In genomic region chr22:19014886-19015285, GRCh38 we compare ENCODE assay signal across 21 cellular contexts.
DNase-seq lines count a peak whose midpoint lies in the region; ATAC-seq, FAIRE-seq and TF ChIP-seq lines count a peak whose summit lies in the region.
"Had no signal": no experiment of that assay in that cellular context is flagged by ENCODE, and none has a peak within 500 bp of the region (broad histone marks: within the 10 kb centered on the region; RNA-seq: fewer than 3 reads in every experiment).

No MANE protein-coding gene starts in this region.

- H3K9ac ChIP-seq in HepG2 (ENCODE audit: insufficient read depth, low read depth, low read length), result no peak overlapping the region
- H3K9ac ChIP-seq in GM12878 (ENCODE audit: control insufficient read depth, insufficient read depth, low read length), result no peak overlapping the region
- H3K9ac ChIP-seq: BLaER1 treated with 17β-estradiol and CSF1 and Interleukin-3, amounts not matched to agents 10 nM and 100 nM had no signal

- H2AFZ ChIP-seq in HepG2 (ENCODE audit: low read length) (no peak overlapping the region), GM12878 (ENCODE audit: control insufficient read depth, low read depth, low read length) (no peak overlapping the region), osteoblast (ENCODE audit: low read length) (no peak overlapping the region)

- RAD21 ChIA-PET in GM12878 (lab: Charles Lee; ENCODE audit: unreplicated experiment), result no interaction called here

- in situ Hi-C loops in HepG2 (cut with HindIII; ENCODE audit: extremely low pct_ligation_motif_present, low pct_unique_long_range_greater_than_20kb) (no loop called here), GM12878 (cut with MboI) (no loop called here)

- TF ChIP-seq POLR2A in HepG2 (IDR thresholded peaks at IDR 0.05; ENCODE audit: insufficient read depth in 1 of 2, low read depth in 2 of 2, low read length in 2 of 2) (no peak), right lobe of liver (IDR thresholded peaks at IDR 0.05) (no peak), GM12878 (IDR thresholded peaks at IDR 0.05; ENCODE audit: low read depth, low read length) (no peak)

- TF ChIP-seq RAD21 in HepG2 (CRISPR knock-in tag; IDR thresholded peaks at IDR 0.05) (no peak), GM12878 (IDR thresholded peaks at IDR 0.05; ENCODE audit: insufficient read depth, low read depth, low read length) (no peak)

- CTCF ChIA-PET in HepG2 (lab: Yijun Ruan, JAX; ENCODE audit: low intra/inter-chr PET ratio, low total read pairs), result no interaction called here
- CTCF ChIA-PET in GM12878 (lab: Yijun Ruan, JAX), result no interaction called here

- POLR2A ChIA-PET in HepG2 (lab: Yijun Ruan, JAX), result no interaction called here
- POLR2A ChIA-PET in GM12878 (lab: Charles Lee), result interaction anchor here (0.6 kb wide), 1 partner anchor 186 kb away, joined by 6 read pairs; no protein-coding TSS in a partner anchor

- FAIRE-seq in HepG2 (lab: Jason Lieb, UNC) (no peak), GM12878 (lab: Jason Lieb, UNC) (no peak)
- FAIRE-seq: A549, D721Med, G401.6, GM12892, GM18507 had no signal

- no peak for ATAC-seq in HepG2
- no peak for ATAC-seq in right lobe of liver
- no peak for ATAC-seq in GM12878
- ATAC-seq: A549; CD8-positive, alpha-beta T cell had no signal

- peaks cover 0 to 17% of the 10 kb centered on the region in 2 experiments; a peak in 3 of 5 replicates for H3K27me3 ChIP-seq in HepG2 (ENCODE audit: control insufficient read depth in 1 of 2, insufficient read depth in 2 of 2, low read length in 2 of 2)
- no peaks in the 10 kb centered on the region for H3K27me3 ChIP-seq in right lobe of liver
- peaks cover 0 to 5% of the 10 kb centered on the region in 2 experiments; a peak in 1 of 4 replicates for H3K27me3 ChIP-seq in GM12878 (replicated peaks in 1 of 2; ENCODE audit: control insufficient read depth in 2 of 2, insufficient read depth in 2 of 2, low read length in 1 of 2)
- H3K27me3 ChIP-seq in osteoblast (ENCODE audit: insufficient read depth, low read length), result no peaks in the 10 kb centered on the region
- H3K27me3 ChIP-seq: BLaER1 treated with 17β-estradiol and CSF1 and Interleukin-3, amounts not matched to agents 10 nM and 100 nM had no signal

- BruUV-seq in HepG2 (replicated peaks; lab: Mats Ljungman, UMichigan), result no TSS peak
- no TSS peak for BruUV-seq in GM12878 (replicated peaks; lab: Mats Ljungman, UMichigan)

- TF ChIP-seq CTCF in HepG2 (CRISPR knock-in tag; IDR thresholded peaks at IDR 0.05) (no peak), right lobe of liver (IDR thresholded peaks at IDR 0.05) (no peak), GM12878 (IDR thresholded peaks at IDR 0.05 in 2 of 3, conservative IDR thresholded peaks at IDR 0.05 in 1 of 3; ENCODE audit: control insufficient read depth in 2 of 3, extremely low read depth in 1 of 3, insufficient read depth in 1 of 3, low read depth in 3 of 3, low read length in 3 of 3) (no peak), osteoblast (IDR thresholded peaks at IDR 0.05; ENCODE audit: extremely low read depth, low read depth, low read length) (no peak)

- TF ChIP-seq EP300 in HepG2 (IDR thresholded peaks at IDR 0.05; ENCODE audit: low read depth in 2 of 2, low read length in 2 of 2) (no peak), HepG2 (CRISPR knock-in tag; IDR thresholded peaks at IDR 0.05; ENCODE audit: borderline replicate concordance) (no peak), GM12878 (IDR thresholded peaks at IDR 0.05; ENCODE audit: borderline replicate concordance in 1 of 2, control insufficient read depth in 1 of 2, low read depth in 2 of 2, low read length in 2 of 2) (no peak)

- no peak overlapping the region for H3K4me2 ChIP-seq in HepG2 (ENCODE audit: low read depth, low read length)
- no peak overlapping the region for H3K4me2 ChIP-seq in GM12878 (ENCODE audit: control insufficient read depth, insufficient read depth)
- no peak overlapping the region for H3K4me2 ChIP-seq in osteoblast (ENCODE audit: insufficient read depth, low read length)
- H3K4me2 ChIP-seq: A549; BLaER1 treated with 17β-estradiol and CSF1 and Interleukin-3, amounts not matched to agents 10 nM and 100 nM had no signal

- intact Hi-C loops in HepG2 (cut with micrococcal nuclease; ENCODE audit: unreplicated experiment), result no loop called here
- intact Hi-C loops in right lobe of liver (cut with DNase I), result no loop called here
- intact Hi-C loops in GM12878 (cut with micrococcal nuclease; ENCODE audit: unreplicated experiment), result no loop called here

- H3K27ac ChIP-seq in HepG2 (ENCODE audit: extremely low read length, insufficient read depth, low read length) (no peak overlapping the region), right lobe of liver (no peak overlapping the region), GM12878 (ENCODE audit: control insufficient read depth, insufficient read depth) (no peak overlapping the region), osteoblast (ENCODE audit: low read depth, low read length) (no peak overlapping the region)
- H3K27ac ChIP-seq: 22Rv1; A549; BLaER1 treated with 17β-estradiol and CSF1 and Interleukin-3, amounts not matched to agents 10 nM and 100 nM; C4-2B had no signal

- WGBS in HepG2 (ENCODE audit: low lambda C conversion rate), result 34% methylated on average over 4 of the region's 4 CpGs
- WGBS in right lobe of liver (ENCODE audit: insufficient coverage, low coverage, low lambda C conversion rate, missing lambda C conversion rate), result 65% methylated on average over 4 of the region's 4 CpGs
- 19% methylated on average over 4 of the region's 4 CpGs for WGBS in GM12878 (ENCODE audit: insufficient coverage, insufficient replicate concordance, low lambda C conversion rate, missing lambda C conversion rate)

- H3K4me1 ChIP-seq in HepG2 (ENCODE audit: insufficient read depth, low read length) (no peaks in the 10 kb centered on the region), right lobe of liver (peaks cover 0 to 7% (median 4%) of the 10 kb centered on the region in 4 donors), GM12878 (ENCODE audit: control insufficient read depth, insufficient read depth, low read length) (no peaks in the 10 kb centered on the region), osteoblast (ENCODE audit: insufficient read depth, low read length) (no peaks in the 10 kb centered on the region)
- H3K4me1 ChIP-seq: BLaER1 treated with 17β-estradiol and CSF1 and Interleukin-3, amounts not matched to agents 10 nM and 100 nM; Caco-2 had no signal

- H3K36me3 ChIP-seq in HepG2 (replicated peaks in 1 of 2; ENCODE audit: control insufficient read depth in 1 of 2, insufficient read depth in 2 of 2, low read length in 2 of 2) (no peaks in the 10 kb centered on the region), right lobe of liver (no peaks in the 10 kb centered on the region), GM12878 (ENCODE audit: control insufficient read depth in 2 of 2, insufficient read depth in 2 of 2, low read length in 1 of 2) (no peaks in the 10 kb centered on the region), osteoblast (ENCODE audit: insufficient read depth, low read length) (no peaks in the 10 kb centered on the region)
- H3K36me3 ChIP-seq: BLaER1 treated with 17β-estradiol and CSF1 and Interleukin-3, amounts not matched to agents 10 nM and 100 nM had no signal

- no peaks in the 10 kb centered on the region for H3K79me2 ChIP-seq in HepG2 (ENCODE audit: insufficient read depth, low read length)
- no peaks in the 10 kb centered on the region for H3K79me2 ChIP-seq in GM12878 (ENCODE audit: control insufficient read depth, insufficient read depth, low read length)
- no peaks in the 10 kb centered on the region for H3K79me2 ChIP-seq in osteoblast (ENCODE audit: insufficient read depth, low read length)

- DNase-seq in HepG2 (ENCODE audit: low spot score) (no peak), right lobe of liver (no peak), GM12878 (ENCODE audit: low read depth, low spot score) (no peak), osteoblast (ENCODE audit: insufficient read length, low spot score, missing footprints) (peak; percentile 66), NCI-H446 (lab: John Stamatoyannopoulos, UW) (no peak), NCI-H774 (lab: John Stamatoyannopoulos, UW) (no peak)
- DNase-seq: AML-193; Caco-2; Calu3; CD4-positive, alpha-beta T cell; CD8-positive, alpha-beta T cell; DMS79 treated with DMSO at 0.1 percent for 48 hours; GF-D8 had no signal

- SMC1A ChIA-PET in GM12878 (lab: Charles Lee; ENCODE audit: uncharacterized antibody, unreplicated experiment), result no interaction called here

- H3K4me3 ChIP-seq in HepG2 (replicated peaks in 1 of 3; ENCODE audit: insufficient read depth in 1 of 3, low read depth in 2 of 3, low read length in 3 of 3) (no peak overlapping the region), right lobe of liver (no peak overlapping the region), GM12878 (no peak overlapping the region), osteoblast (ENCODE audit: insufficient read depth, low read length) (no peak overlapping the region)
- H3K4me3 ChIP-seq: A549; BLaER1 treated with 17β-estradiol and CSF1 and Interleukin-3, amounts not matched to agents 10 nM and 100 nM had no signal

- H4K20me1 ChIP-seq in HepG2 (ENCODE audit: insufficient read depth, low read length) (no peaks in the 10 kb centered on the region), GM12878 (ENCODE audit: control insufficient read depth, insufficient read depth) (no peaks in the 10 kb centered on the region), osteoblast (ENCODE audit: insufficient read depth, low read length) (no peaks in the 10 kb centered on the region)

- no peaks in the 10 kb centered on the region for H3K9me3 ChIP-seq in HepG2 (ENCODE audit: low read length)
- H3K9me3 ChIP-seq in right lobe of liver, result no peaks in the 10 kb centered on the region
- H3K9me3 ChIP-seq in GM12878 (replicated peaks; ENCODE audit: control insufficient read depth, insufficient read depth, low read length), result no peaks in the 10 kb centered on the region
- no peaks in the 10 kb centered on the region for H3K9me3 ChIP-seq in osteoblast (ENCODE audit: low read depth, low read length)
- H3K9me3 ChIP-seq: A549; BLaER1 treated with 17β-estradiol and CSF1 and Interleukin-3, amounts not matched to agents 10 nM and 100 nM; Caco-2 had no signal

TF ChIP-seq in HepG2, 621 proteins besides CTCF, POLR2A, EP300 and RAD21 (continues in another document):
- no peak for TF ChIP-seq ZNF550 (CRISPR knock-in tag; IDR thresholded peaks at IDR 0.05; ENCODE audit: borderline replicate concordance)
- no peak for TF ChIP-seq FLYWCH1 (CRISPR knock-in tag; IDR thresholded peaks at IDR 0.05)
- TF ChIP-seq FOXM1 (CRISPR knock-in tag; IDR thresholded peaks at IDR 0.05), result no peak
- TF ChIP-seq KDM2A (CRISPR knock-in tag; IDR thresholded peaks at IDR 0.05; ENCODE audit: borderline replicate concordance, low read depth), result no peak

TF ChIP-seq in GM12878, 131 proteins besides CTCF, POLR2A, EP300 and RAD21:
- TF ChIP-seq MTA2 (IDR thresholded peaks at IDR 0.05; ENCODE audit: low read depth) (no peak), RAD51 (IDR thresholded peaks at IDR 0.05) (peak; percentile 51; the same call in 1 of the 2 replicates), CEBPB (IDR thresholded peaks at IDR 0.05; ENCODE audit: borderline replicate concordance in 1 of 2, low read depth in 2 of 2, low read length in 2 of 2) (no peak), POLR2AphosphoS2 (IDR thresholded peaks at IDR 0.05; ENCODE audit: low read depth, low read length) (no peak), KDM1A (IDR thresholded peaks at IDR 0.05; ENCODE audit: borderline replicate concordance) (no peak)

Comparison
In these comparisons a context has a peak if more than half of its experiments do, and no peak if none do; other contexts are left out.
1. Of the 75 proteins assayed by ChIP-seq in both HepG2 and GM12878: peak only in HepG2: none; only in GM12878: none; in both: RAD51; in neither: 73; mixed calls (peak in some experiments, not most) for 1.